In the genomic region with DNA sequence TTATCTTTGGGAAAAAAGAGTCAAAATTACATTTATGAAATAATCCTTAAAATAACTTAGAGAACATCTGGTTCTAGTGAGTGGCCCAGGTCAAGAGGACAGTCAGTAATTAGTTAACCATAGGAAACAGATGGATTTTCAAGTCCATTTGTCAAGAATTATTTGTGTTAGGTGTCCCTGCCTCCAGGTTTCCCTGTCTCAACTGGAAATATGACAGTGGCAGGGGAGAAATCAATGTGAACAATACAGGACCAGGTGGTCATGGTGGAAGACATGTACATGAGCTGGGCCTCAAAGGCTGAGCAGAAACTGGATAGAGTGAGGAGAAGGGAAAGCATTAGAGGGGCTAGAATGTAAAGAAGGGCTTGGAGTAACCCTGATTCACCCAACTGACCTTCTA, we compare ENCODE assay signal across 1 cellular context.
TF ChIP-seq lines count a peak whose summit lies in the region.

No MANE protein-coding gene starts in this region.

TF ChIP-seq in SK-N-SH, 30 proteins besides CTCF, POLR2A, EP300 and RAD21 (continued from another document):
- TF ChIP-seq, protein P1, sequence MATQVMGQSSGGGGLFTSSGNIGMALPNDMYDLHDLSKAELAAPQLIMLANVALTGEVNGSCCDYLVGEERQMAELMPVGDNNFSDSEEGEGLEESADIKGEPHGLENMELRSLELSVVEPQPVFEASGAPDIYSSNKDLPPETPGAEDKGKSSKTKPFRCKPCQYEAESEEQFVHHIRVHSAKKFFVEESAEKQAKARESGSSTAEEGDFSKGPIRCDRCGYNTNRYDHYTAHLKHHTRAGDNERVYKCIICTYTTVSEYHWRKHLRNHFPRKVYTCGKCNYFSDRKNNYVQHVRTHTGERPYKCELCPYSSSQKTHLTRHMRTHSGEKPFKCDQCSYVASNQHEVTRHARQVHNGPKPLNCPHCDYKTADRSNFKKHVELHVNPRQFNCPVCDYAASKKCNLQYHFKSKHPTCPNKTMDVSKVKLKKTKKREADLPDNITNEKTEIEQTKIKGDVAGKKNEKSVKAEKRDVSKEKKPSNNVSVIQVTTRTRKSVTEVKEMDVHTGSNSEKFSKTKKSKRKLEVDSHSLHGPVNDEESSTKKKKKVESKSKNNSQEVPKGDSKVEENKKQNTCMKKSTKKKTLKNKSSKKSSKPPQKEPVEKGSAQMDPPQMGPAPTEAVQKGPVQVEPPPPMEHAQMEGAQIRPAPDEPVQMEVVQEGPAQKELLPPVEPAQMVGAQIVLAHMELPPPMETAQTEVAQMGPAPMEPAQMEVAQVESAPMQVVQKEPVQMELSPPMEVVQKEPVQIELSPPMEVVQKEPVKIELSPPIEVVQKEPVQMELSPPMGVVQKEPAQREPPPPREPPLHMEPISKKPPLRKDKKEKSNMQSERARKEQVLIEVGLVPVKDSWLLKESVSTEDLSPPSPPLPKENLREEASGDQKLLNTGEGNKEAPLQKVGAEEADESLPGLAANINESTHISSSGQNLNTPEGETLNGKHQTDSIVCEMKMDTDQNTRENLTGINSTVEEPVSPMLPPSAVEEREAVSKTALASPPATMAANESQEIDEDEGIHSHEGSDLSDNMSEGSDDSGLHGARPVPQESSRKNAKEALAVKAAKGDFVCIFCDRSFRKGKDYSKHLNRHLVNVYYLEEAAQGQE (IDR thresholded peaks at IDR 0.05; ENCODE audit: low read depth, low read length), result no peak
- no peak for TF ChIP-seq POLR2AphosphoS5 (IDR thresholded peaks at IDR 0.05; ENCODE audit: low read depth, low read length)
- TF ChIP-seq, protein P2, sequence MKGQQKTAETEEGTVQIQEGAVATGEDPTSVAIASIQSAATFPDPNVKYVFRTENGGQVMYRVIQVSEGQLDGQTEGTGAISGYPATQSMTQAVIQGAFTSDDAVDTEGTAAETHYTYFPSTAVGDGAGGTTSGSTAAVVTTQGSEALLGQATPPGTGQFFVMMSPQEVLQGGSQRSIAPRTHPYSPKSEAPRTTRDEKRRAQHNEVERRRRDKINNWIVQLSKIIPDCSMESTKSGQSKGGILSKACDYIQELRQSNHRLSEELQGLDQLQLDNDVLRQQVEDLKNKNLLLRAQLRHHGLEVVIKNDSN (IDR thresholded peaks at IDR 0.05; ENCODE audit: borderline replicate concordance, low read depth), result no peak
- TF ChIP-seq NRF1 (IDR thresholded peaks at IDR 0.05; ENCODE audit: low read depth, low read length), result no peak
- no peak for TF ChIP-seq ELF1 (IDR thresholded peaks at IDR 0.05)
- no peak for TF ChIP-seq SIN3A (IDR thresholded peaks at IDR 0.05; ENCODE audit: borderline replicate concordance, low read depth, low read length)
